1 cellular context compared by ENCODE assay signal in genomic region chr17:1232331-1232730, GRCh38.
TF ChIP-seq lines count a peak whose summit lies in the region.

No MANE protein-coding gene starts in this region.

TF ChIP-seq in HEK293, 187 proteins besides CTCF, POLR2A, EP300 and RAD21 (continued from another document):
- TF ChIP-seq ZBTB17 (tag by site-specific recombination; IDR thresholded peaks at IDR 0.05) (peak; percentile 42; the same call in 1 of the 2 replicates), ZNF571 (tag by site-specific recombination; IDR thresholded peaks at IDR 0.05) (no peak), ZNF600 (tag by site-specific recombination; IDR thresholded peaks at IDR 0.05) (peak; percentile 37; the same call in 1 of the 2 replicates), ZBTB8A (tag by site-specific recombination; IDR thresholded peaks at IDR 0.05) (peak; percentile 49; the same call in 1 of the 2 replicates), ZNF394 (tag by site-specific recombination; IDR thresholded peaks at IDR 0.05; ENCODE audit: borderline replicate concordance) (peak; percentile 82; the same call in 1 of the 2 replicates), ZNF692 (tag by site-specific recombination; IDR thresholded peaks at IDR 0.05) (no peak), ZEB2 (tag by site-specific recombination; IDR thresholded peaks at IDR 0.05) (no peak), SCRT2 (tag by site-specific recombination; IDR thresholded peaks at IDR 0.05) (peak; percentile 87), WT1 (tag by site-specific recombination; IDR thresholded peaks at IDR 0.05) (peak; percentile 82), ZNF140 (tag by site-specific recombination; IDR thresholded peaks at IDR 0.05) (0 out of 2 replicates have a peak, but pooled peaks have one; percentile 77)
- TF ChIP-seq, protein P1, sequence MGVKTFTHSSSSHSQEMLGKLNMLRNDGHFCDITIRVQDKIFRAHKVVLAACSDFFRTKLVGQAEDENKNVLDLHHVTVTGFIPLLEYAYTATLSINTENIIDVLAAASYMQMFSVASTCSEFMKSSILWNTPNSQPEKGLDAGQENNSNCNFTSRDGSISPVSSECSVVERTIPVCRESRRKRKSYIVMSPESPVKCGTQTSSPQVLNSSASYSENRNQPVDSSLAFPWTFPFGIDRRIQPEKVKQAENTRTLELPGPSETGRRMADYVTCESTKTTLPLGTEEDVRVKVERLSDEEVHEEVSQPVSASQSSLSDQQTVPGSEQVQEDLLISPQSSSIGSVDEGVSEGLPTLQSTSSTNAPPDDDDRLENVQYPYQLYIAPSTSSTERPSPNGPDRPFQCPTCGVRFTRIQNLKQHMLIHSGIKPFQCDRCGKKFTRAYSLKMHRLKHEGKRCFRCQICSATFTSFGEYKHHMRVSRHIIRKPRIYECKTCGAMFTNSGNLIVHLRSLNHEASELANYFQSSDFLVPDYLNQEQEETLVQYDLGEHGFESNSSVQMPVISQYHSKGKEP (tag by site-specific recombination; IDR thresholded peaks at IDR 0.05), result peak; percentile 54
- TF ChIP-seq, protein P2, sequence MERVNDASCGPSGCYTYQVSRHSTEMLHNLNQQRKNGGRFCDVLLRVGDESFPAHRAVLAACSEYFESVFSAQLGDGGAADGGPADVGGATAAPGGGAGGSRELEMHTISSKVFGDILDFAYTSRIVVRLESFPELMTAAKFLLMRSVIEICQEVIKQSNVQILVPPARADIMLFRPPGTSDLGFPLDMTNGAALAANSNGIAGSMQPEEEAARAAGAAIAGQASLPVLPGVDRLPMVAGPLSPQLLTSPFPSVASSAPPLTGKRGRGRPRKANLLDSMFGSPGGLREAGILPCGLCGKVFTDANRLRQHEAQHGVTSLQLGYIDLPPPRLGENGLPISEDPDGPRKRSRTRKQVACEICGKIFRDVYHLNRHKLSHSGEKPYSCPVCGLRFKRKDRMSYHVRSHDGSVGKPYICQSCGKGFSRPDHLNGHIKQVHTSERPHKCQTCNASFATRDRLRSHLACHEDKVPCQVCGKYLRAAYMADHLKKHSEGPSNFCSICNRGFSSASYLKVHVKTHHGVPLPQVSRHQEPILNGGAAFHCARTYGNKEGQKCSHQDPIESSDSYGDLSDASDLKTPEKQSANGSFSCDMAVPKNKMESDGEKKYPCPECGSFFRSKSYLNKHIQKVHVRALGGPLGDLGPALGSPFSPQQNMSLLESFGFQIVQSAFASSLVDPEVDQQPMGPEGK (tag by site-specific recombination; IDR thresholded peaks at IDR 0.05), result peak; percentile 65
